In the genomic region with DNA sequence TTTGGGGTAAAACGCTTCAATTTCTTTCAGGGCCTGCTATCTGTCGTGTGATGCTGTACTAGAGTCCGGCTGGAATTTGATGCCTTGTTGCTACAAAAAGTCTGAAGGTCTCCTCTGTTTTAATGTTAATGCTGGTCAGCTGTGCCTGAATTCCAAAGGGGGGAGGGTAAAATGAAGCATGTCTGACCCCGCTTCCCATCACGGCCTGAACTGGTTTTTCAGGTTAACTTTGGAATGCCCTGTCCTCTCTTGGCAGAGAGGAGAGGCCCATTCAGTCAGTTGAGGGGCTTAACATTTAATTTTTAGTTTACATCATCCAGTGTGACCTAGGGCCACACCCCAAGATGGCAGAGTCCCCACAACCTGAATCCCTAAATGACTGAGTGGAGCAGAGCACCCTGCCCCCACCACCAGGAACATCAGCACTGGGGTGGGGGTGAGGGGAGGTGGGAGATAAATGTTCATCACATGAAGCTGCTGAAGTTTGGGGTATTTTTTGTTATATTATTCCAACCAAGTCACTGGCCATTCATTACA, we compare ENCODE assay signal across 15 cellular contexts. TPM values are rescaled to one million over a fixed set of nuclear protein-coding genes. Genes with fewer than 3 reads are reported as not detected.
A peak's percentile ranks its signal among the peaks of the same experiment; 100 is the strongest.
DNase-seq lines count a peak whose midpoint lies in the region; ATAC-seq and TF ChIP-seq lines count a peak whose summit lies in the region.
"Had no signal": no experiment of that assay in that cellular context is flagged by ENCODE, and none has a peak within 500 bp of the region (broad histone marks: within the 10 kb centered on the region; RNA-seq: fewer than 3 reads in every experiment).

No MANE protein-coding gene starts in this region.

- H3K18ac ChIP-seq in trophoblast cell (ENCODE audit: low read length) = peak overlapping the region; percentile 92

- CTCF ChIA-PET in Calu3 (lab: Charles Lee) = no interaction called here

- TF ChIP-seq EP300 in Ishikawa (IDR thresholded peaks at IDR 0.05; ENCODE audit: borderline replicate concordance) = no peak

- peaks cover 46% of the 10 kb centered on the region for H3K4me1 Mint-ChIP-seq in Calu3 (ENCODE audit: low read depth, unreplicated experiment)

- H3K9me2 ChIP-seq in MM.1S (replicated peaks; ENCODE audit: insufficient read depth, low read length) = no peaks in the 10 kb centered on the region

- no peak overlapping the region for H3K9ac ChIP-seq in trophoblast cell (ENCODE audit: low read length)
- H3K9ac ChIP-seq in MM.1S (ENCODE audit: low read length) = no peak overlapping the region

- no peak overlapping the region for H3K23ac ChIP-seq in trophoblast cell (ENCODE audit: low read length)

- H2BK12ac ChIP-seq in trophoblast cell (ENCODE audit: low read length) = peak overlapping the region; percentile 100

- no peak overlapping the region for H4K12ac ChIP-seq in trophoblast cell (ENCODE audit: low read depth, low read length)

- peaks cover 50% of the 10 kb centered on the region for H3K79me1 ChIP-seq in trophoblast cell (ENCODE audit: low read length)

- H2AK5ac ChIP-seq in trophoblast cell (ENCODE audit: low read length) = peak overlapping the region; percentile 97

- peaks cover 19% of the 10 kb centered on the region for H3K36me3 Mint-ChIP-seq in Calu3 (ENCODE audit: insufficient read depth, unreplicated experiment)
- H3K36me3 Mint-ChIP-seq: CD14-positive monocyte had no signal

- H3K27me3 ChIP-seq in trophoblast cell (ENCODE audit: insufficient read depth, low read length) = no peaks in the 10 kb centered on the region
- H3K27me3 ChIP-seq in MM.1S (replicated peaks; ENCODE audit: insufficient read depth, low read length) = peaks cover 10% of the 10 kb centered on the region; the same call in 1 of the 2 replicates

- H3K27ac Mint-ChIP-seq in Calu3 (ENCODE audit: unreplicated experiment) = peak overlapping the region; percentile 51
- H3K27ac Mint-ChIP-seq: CD14-positive monocyte had no signal

- peak; percentile 47 for ATAC-seq in esophagus mucosa

- H3K4me3 Mint-ChIP-seq in Calu3 (ENCODE audit: low read depth, unreplicated experiment) = no peak overlapping the region
- H3K4me3 Mint-ChIP-seq: CD14-positive monocyte had no signal

- H4K91ac ChIP-seq in trophoblast cell (ENCODE audit: low read depth, low read length) = peak overlapping the region; percentile 100

- no peaks in the 10 kb centered on the region for H3K27me3 Mint-ChIP-seq in Calu3 (ENCODE audit: unreplicated experiment)

- DNase-seq in Calu3 (peak; percentile 25), trophoblast cell (peak; percentile 88 to 97), T-helper 1 cell (no peak), MM.1S (no peak)
- DNase-seq in activated T-cell treated with anti-CD3 and anti-CD28 coated beads, Interleukin-2, amount 50 U/mL, for 1 hour = no peak
- DNase-seq: Karpas-422, NCI-H1930, NCI-H510A had no signal

- H3K9me3 ChIP-seq in trophoblast cell (ENCODE audit: insufficient read depth, low read depth, low read length) (no peaks in the 10 kb centered on the region), MM.1S (replicated peaks; ENCODE audit: insufficient read depth, low read length) (no peaks in the 10 kb centered on the region)

- H3K4me1 ChIP-seq in trophoblast cell (ENCODE audit: control insufficient read depth in 1 of 2, insufficient read depth in 2 of 2, low read length in 2 of 2) (peaks cover 40% of the 10 kb centered on the region in 2 experiments), MM.1S (ENCODE audit: low read length) (peaks cover 17% of the 10 kb centered on the region)
- H3K4me1 ChIP-seq: HAP-1 had no signal

- BruUV-seq in Calu3 (replicated peaks; lab: Mats Ljungman, UMichigan) = no TSS peak

- peak overlapping the region; percentile 31 for H2AFZ ChIP-seq in trophoblast cell (ENCODE audit: insufficient read depth, low read length, poor library complexity)
- no peak overlapping the region for H2AFZ ChIP-seq in MM.1S (ENCODE audit: low read length)

- peak overlapping the region; percentile 99 for H2BK5ac ChIP-seq in trophoblast cell (ENCODE audit: low read depth, low read length, poor library complexity)

- H3F3A ChIP-seq in MM.1S (ENCODE audit: insufficient read depth, low read length) = peaks cover 16% of the 10 kb centered on the region

- peaks cover 13% of the 10 kb centered on the region for H3K79me2 ChIP-seq in trophoblast cell (ENCODE audit: control insufficient read depth, insufficient read depth, low read length, poor library complexity)
- no peaks in the 10 kb centered on the region for H3K79me2 ChIP-seq in MM.1S (ENCODE audit: low read length)

- peak overlapping the region; percentile 95 for H4K8ac ChIP-seq in trophoblast cell (ENCODE audit: low read depth, low read length)

- H3K14ac ChIP-seq in trophoblast cell (ENCODE audit: low read length) = peak overlapping the region; percentile 98

- no peaks in the 10 kb centered on the region for H3K36me3 ChIP-seq in trophoblast cell (ENCODE audit: control insufficient read depth in 1 of 2, insufficient read depth in 2 of 2, low read length in 2 of 2)
- no peaks in the 10 kb centered on the region for H3K36me3 ChIP-seq in MM.1S (replicated peaks; ENCODE audit: insufficient read depth, low read length)
- H3K36me3 ChIP-seq: HAP-1 had no signal

- peak overlapping the region; percentile 100 for H2BK120ac ChIP-seq in trophoblast cell (ENCODE audit: insufficient read depth, low read length, poor library complexity)

- peak overlapping the region; percentile 16 for H3K4me2 ChIP-seq in trophoblast cell (ENCODE audit: low read length)
- no peak overlapping the region for H3K4me2 ChIP-seq in MM.1S (ENCODE audit: low read depth, low read length)

- H3K27ac ChIP-seq in trophoblast cell (ENCODE audit: low read depth, low read length) (peak overlapping the region; percentile 100), MM.1S (ENCODE audit: low read length) (no peak overlapping the region)

- no peaks in the 10 kb centered on the region for H4K20me1 ChIP-seq in MM.1S (ENCODE audit: insufficient read depth, low read length)

- peak overlapping the region; percentile 92 for H3K4ac ChIP-seq in trophoblast cell (ENCODE audit: low read depth, low read length)

- no peak for TF ChIP-seq RAD21 in Ishikawa (IDR thresholded peaks at IDR 0.05; ENCODE audit: low read depth)

- TF ChIP-seq CTCF in Calu3 (IDR thresholded peaks at IDR 0.05; ENCODE audit: unreplicated experiment) (no peak), MM.1S (IDR thresholded peaks at IDR 0.05; ENCODE audit: low read length) (no peak)

- H3K4me3 ChIP-seq in trophoblast cell (ENCODE audit: low read depth, low read length) (no peak overlapping the region), MM.1S (ENCODE audit: low read length) (no peak overlapping the region)
- H3K4me3 ChIP-seq: HAP-1 had no signal

- intact Hi-C loops in Calu3 (cut with micrococcal nuclease; ENCODE audit: unreplicated experiment) = loop anchor here (10.0 kb wide), 1 partner anchor 68 kb away; no protein-coding TSS in a partner anchor

- no peaks in the 10 kb centered on the region for H3K9me3 Mint-ChIP-seq in Calu3 (ENCODE audit: low read depth, unreplicated experiment)

- WGBS in trophoblast cell (ENCODE audit: extremely low coverage, insufficient coverage, insufficient read length) = no CpG with 5 or more reads among the region's 5 CpGs

TF ChIP-seq in Ishikawa, 13 proteins besides CTCF, POLR2A, EP300 and RAD21:
- TF ChIP-seq TEAD4 (IDR thresholded peaks at IDR 0.05) (peak; percentile 59), MAX (IDR thresholded peaks at IDR 0.05) (no peak), NFIC (IDR thresholded peaks at IDR 0.05) (peak; percentile 37; the same call in 1 of the 2 replicates)

RNA-seq across cellular contexts. Expression of gene GPR78, which starts 47.9 kb away (rescaled TPM):
- total RNA-seq in Calu3 (2022) = 0.20 TPM in 1 of 2 replicates, not detected in the other
- total RNA-seq in esophagus mucosa = 6.4 TPM
- polyA plus RNA-seq in trophoblast cell (2013) = 13.9 and 15.5 TPM in 2 replicates
- total RNA-seq: A673, Daoy, SK-MEL-5 had no signal
- polyA plus RNA-seq: CD14-positive monocyte had no signal

Comparison
In these comparisons a context has a peak if more than half of its experiments do, and no peak if none do; other contexts are left out.
1. DNase-seq: peak in Calu3 (single experiment) and trophoblast cell (2 of 2); none in T-helper 1 cell (0 of 5), MM.1S (single experiment) and activated T-cell treated with anti-CD3 and anti-CD28 coated beads, Interleukin-2, amount 50 U/mL, for 1 hour (single experiment).